Comparison of ENCODE assay signal across 15 cellular contexts in the genomic region with DNA sequence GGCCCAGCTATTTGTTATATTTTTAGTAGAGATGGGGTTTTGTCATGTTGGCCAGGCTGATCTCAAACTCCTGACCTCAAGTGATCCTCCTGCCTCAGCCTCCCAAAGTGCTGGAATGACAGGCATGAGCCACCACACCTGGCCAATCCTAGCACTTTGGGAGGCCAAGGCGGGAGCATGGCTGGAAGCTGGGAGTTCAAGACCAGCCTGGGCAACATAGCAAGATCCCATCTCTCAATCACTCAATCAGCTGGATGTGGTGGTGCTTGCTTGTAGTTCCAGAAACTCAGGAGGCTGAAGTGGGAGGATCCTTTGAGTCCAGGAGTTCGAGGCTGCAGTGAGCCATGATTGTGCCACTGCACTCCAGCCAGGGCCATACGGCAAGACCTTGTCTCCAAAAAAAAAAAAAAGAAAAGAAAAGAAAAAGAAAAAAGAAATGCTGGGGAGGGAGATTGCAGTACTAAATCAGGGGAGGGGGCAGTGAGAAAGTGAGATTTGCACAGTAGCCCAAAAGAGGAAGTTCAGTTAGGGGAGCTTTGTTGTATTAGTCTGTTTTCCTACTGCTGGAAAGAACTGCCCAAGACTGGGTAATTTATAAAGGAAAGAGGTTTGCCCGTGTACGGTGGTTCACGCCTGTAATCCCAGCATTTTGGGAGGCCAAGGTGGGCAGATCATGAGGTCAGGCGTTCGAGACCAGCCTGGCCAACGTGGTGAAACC. TPM values are rescaled to one million over a fixed set of nuclear protein-coding genes. Genes with fewer than 3 reads are reported as not detected.
"Had no signal": no experiment of that assay in that cellular context is flagged by ENCODE, and none has a peak within 500 bp of the region (broad histone marks: within the 10 kb centered on the region; RNA-seq: fewer than 3 reads in every experiment).

No MANE protein-coding gene starts in this region.

RNA-seq across cellular contexts. Expression of gene TSPAN16, which starts 24.5 kb away (rescaled TPM):
- total RNA-seq: activated CD4-positive, alpha-beta memory T cell treated with anti-CD3 and anti-CD28 coated beads, Interleukin-2, amount 10 ng/mL, durations not matched to agents 7 days and 5 days; activated CD8-positive, alpha-beta memory T cell treated with anti-CD3 and anti-CD28 coated beads, Interleukin-2, amount 10 ng/mL, durations not matched to agents 7 days and 5 days; bronchial epithelial cell; cerebellum; esophagus squamous epithelium; heart right ventricle; kidney epithelial cell; left lung; mucosa of descending colon; naive thymus-derived CD4-positive, alpha-beta T cell; pancreas; pulmonary artery endothelial cell; right lobe of liver; upper lobe of right lung had no signal
- polyA plus RNA-seq: heart right ventricle; naive thymus-derived CD4-positive, alpha-beta T cell; pancreas; small intestine had no signal
